ENCODE assay signal across 8 cellular contexts in the genomic region with DNA sequence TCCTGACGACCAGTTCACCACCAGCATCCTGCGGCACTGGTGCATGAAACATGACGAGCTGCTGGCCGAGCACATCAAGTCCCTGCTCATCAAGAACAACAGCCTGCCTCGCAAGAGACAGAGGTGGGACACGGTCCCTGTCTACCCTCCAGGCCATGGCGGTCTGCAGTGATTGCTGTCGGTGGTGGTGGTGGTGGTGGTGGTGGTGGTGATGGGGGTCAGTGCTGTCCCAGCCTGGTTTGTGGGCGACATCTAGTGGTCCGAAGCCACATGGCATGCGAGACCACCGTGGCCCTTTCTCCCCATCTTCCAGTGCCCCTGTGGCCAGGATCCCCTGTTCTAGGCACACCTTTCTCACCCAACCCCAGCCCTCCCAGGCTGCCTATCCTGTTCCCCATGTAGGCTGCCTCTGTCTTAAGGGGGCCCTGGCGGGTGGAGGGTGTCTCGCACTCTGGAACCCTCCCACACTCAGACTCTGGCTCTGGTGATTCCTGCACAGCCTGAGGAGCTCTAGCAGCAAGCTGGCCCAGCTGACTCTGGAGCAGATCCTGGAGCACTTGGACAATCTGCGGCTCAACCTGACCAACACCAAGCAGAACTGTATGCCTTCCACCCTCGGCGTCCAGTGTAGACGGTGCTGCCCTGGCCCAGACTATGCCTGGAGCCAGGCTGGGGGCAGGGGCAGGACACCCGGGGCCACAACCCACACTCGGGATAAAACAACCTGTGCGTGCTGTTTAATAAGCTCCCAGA. TPM values are rescaled to one million over a fixed set of nuclear protein-coding genes. Genes with fewer than 3 reads are reported as not detected.
DNase-seq lines count a peak whose midpoint lies in the region; ATAC-seq and TF ChIP-seq lines count a peak whose summit lies in the region.

No MANE protein-coding gene starts in this region.

- H3F3A ChIP-seq in neural progenitor cell (ENCODE audit: low read depth) = peaks cover 24% of the 10 kb centered on the region

- H3K27me3 Mint-ChIP-seq in CD14-positive monocyte (ENCODE audit: low read depth in 3 of 3) (peaks cover 0 to under 1% (median 0%) of the 10 kb centered on the region in 3 donors), neural progenitor cell (ENCODE audit: insufficient read depth, low read depth) (peaks cover 16% of the 10 kb centered on the region)
- no peaks in the 10 kb centered on the region for H3K27me3 Mint-ChIP-seq in effector memory CD8-positive, alpha-beta T cell

- peaks cover 4% of the 10 kb centered on the region for H3K4me1 ChIP-seq in KMS-11 (ENCODE audit: low read depth, poor library complexity, severe bottlenecking)
- peaks cover 10% of the 10 kb centered on the region for H3K4me1 ChIP-seq in neural progenitor cell

- H3K27me3 ChIP-seq in KMS-11 (ENCODE audit: insufficient read depth, low read depth) (peaks cover 22% of the 10 kb centered on the region), neural progenitor cell (peaks cover 6% of the 10 kb centered on the region)

- H3K36me3 ChIP-seq in KMS-11 (ENCODE audit: insufficient read depth) (no peaks in the 10 kb centered on the region), neural progenitor cell (no peaks in the 10 kb centered on the region)

- H3K36me3 Mint-ChIP-seq in CD14-positive monocyte (peaks cover 50 to 60% of the 10 kb centered on the region in 2 donors), neural progenitor cell (peaks cover 35% of the 10 kb centered on the region)
- H3K36me3 Mint-ChIP-seq in effector memory CD8-positive, alpha-beta T cell (ENCODE audit: insufficient read depth) = peaks cover 17% of the 10 kb centered on the region

- H3K27ac ChIP-seq in KMS-11 = no peak overlapping the region
- H3K27ac ChIP-seq in neural progenitor cell = no peak overlapping the region

- no peak overlapping the region for H3K4me3 ChIP-seq in KMS-11 (IDR thresholded peaks at IDR 0.05; ENCODE audit: insufficient read depth, low read depth, low read length)
- no peak overlapping the region for H3K4me3 ChIP-seq in neural progenitor cell

- DNase-seq in CD14-positive monocyte (ENCODE audit: low spot score) = no peak
- peak; percentile 77 for DNase-seq in dermis blood vessel endothelial cell
- peak; percentile 66 for DNase-seq in neural progenitor cell (ENCODE audit: low spot score)
- DNase-seq in effector memory CD8-positive, alpha-beta T cell = no peak
- DNase-seq in epidermal melanocyte (ENCODE audit: insufficient read length, low spot score) = no peak
- no peak for DNase-seq in T-helper 2 cell
- DNase-seq in activated CD4-positive, alpha-beta T cell treated with anti-CD3 and anti-CD28 coated beads for 48 hours = no peak

- no peak overlapping the region for H3K4me3 Mint-ChIP-seq in CD14-positive monocyte
- no peak overlapping the region for H3K4me3 Mint-ChIP-seq in neural progenitor cell
- H3K4me3 Mint-ChIP-seq in effector memory CD8-positive, alpha-beta T cell = no peak overlapping the region

- H3K4me2 ChIP-seq in KMS-11 (no peak overlapping the region), neural progenitor cell (no peak overlapping the region)

- no peaks in the 10 kb centered on the region for H3K9me3 ChIP-seq in neural progenitor cell (ENCODE audit: low read depth)

- no peaks in the 10 kb centered on the region for H3K9me3 Mint-ChIP-seq in CD14-positive monocyte
- no peaks in the 10 kb centered on the region for H3K9me3 Mint-ChIP-seq in neural progenitor cell
- H3K9me3 Mint-ChIP-seq in effector memory CD8-positive, alpha-beta T cell = no peaks in the 10 kb centered on the region

- no peak overlapping the region for H2AFZ ChIP-seq in KMS-11 (ENCODE audit: low read depth)
- H2AFZ ChIP-seq in neural progenitor cell (replicated peaks) = no peak overlapping the region

- TF ChIP-seq CTCF in CD14-positive monocyte (IDR thresholded peaks at IDR 0.05) (no peak), KMS-11 (conservative IDR thresholded peaks at IDR 0.05; ENCODE audit: low read depth, low read length) (peak; percentile 50), neural progenitor cell (IDR thresholded peaks at IDR 0.05) (peak; percentile 68)

- peak overlapping the region in 6 of 7 donors; percentile 54 to 99 (median 96) for H3K27ac Mint-ChIP-seq in CD14-positive monocyte
- no peak overlapping the region for H3K27ac Mint-ChIP-seq in neural progenitor cell
- no peak overlapping the region for H3K27ac Mint-ChIP-seq in effector memory CD8-positive, alpha-beta T cell

- H3K9ac ChIP-seq in KMS-11 = no peak overlapping the region
- H3K9ac ChIP-seq in neural progenitor cell = no peak overlapping the region

- no peaks in the 10 kb centered on the region for H4K20me1 ChIP-seq in KMS-11 (ENCODE audit: insufficient read depth)
- H4K20me1 ChIP-seq in neural progenitor cell (ENCODE audit: low read depth) = peaks cover 7% of the 10 kb centered on the region

- H3K4me1 Mint-ChIP-seq in CD14-positive monocyte (peaks cover 64% of the 10 kb centered on the region), neural progenitor cell (peaks cover 9% of the 10 kb centered on the region)
- peaks cover 17 to 25% of the 10 kb centered on the region in 2 donors for H3K4me1 Mint-ChIP-seq in effector memory CD8-positive, alpha-beta T cell (ENCODE audit: low read depth in 2 of 2)

- no peaks in the 10 kb centered on the region for H3K79me2 ChIP-seq in KMS-11 (ENCODE audit: insufficient read depth, low read depth)
- H3K79me2 ChIP-seq in neural progenitor cell (ENCODE audit: low read depth) = no peaks in the 10 kb centered on the region

- ATAC-seq in effector memory CD8-positive, alpha-beta T cell (replicated peaks) = no peak

- intact Hi-C loops in CD14-positive monocyte (cut with micrococcal nuclease) = no loop called here

RNA-seq across cellular contexts. Expression of a gene that starts 3.2 kb away (rescaled TPM):
- polyA plus RNA-seq in CD14-positive monocyte = 100 to 1,000 TPM in 1 of 2 donors, 10 to 100 TPM in 1; 84.5 to 118 TPM
- 27.6 and 30.0 TPM in 2 replicates for total RNA-seq in dermis blood vessel endothelial cell
- 8.2 and 10.1 TPM in 2 replicates for total RNA-seq in neural progenitor cell (ENCODE audit: low replicate concordance)

RNA-seq across cellular contexts. Expression of a gene that starts 44.2 kb away (rescaled TPM):
- 10 to 100 TPM in 1 of 2 donors, 1 to 10 TPM in 1; 9.2 to 15.9 TPM for polyA plus RNA-seq in CD14-positive monocyte
- 31.3 and 42.7 TPM in 2 replicates for total RNA-seq in dermis blood vessel endothelial cell
- total RNA-seq in neural progenitor cell (ENCODE audit: low replicate concordance) = 45.1 and 58.8 TPM in 2 replicates

Comparison
In these comparisons a context has a peak if more than half of its experiments do, and no peak if none do; other contexts are left out.
1. DNase-seq: peak in dermis blood vessel endothelial cell (single experiment) and neural progenitor cell (single experiment); none in CD14-positive monocyte (single experiment), effector memory CD8-positive, alpha-beta T cell (0 of 3), epidermal melanocyte (single experiment), T-helper 2 cell (0 of 5) and activated CD4-positive, alpha-beta T cell treated with anti-CD3 and anti-CD28 coated beads for 48 hours (single experiment).
2. H3K27ac Mint-ChIP-seq: peak in CD14-positive monocyte (6 of 7); none in neural progenitor cell (single experiment) and effector memory CD8-positive, alpha-beta T cell (0 of 2).